ENCODE assay signal across 17 cellular contexts in the genomic region with DNA sequence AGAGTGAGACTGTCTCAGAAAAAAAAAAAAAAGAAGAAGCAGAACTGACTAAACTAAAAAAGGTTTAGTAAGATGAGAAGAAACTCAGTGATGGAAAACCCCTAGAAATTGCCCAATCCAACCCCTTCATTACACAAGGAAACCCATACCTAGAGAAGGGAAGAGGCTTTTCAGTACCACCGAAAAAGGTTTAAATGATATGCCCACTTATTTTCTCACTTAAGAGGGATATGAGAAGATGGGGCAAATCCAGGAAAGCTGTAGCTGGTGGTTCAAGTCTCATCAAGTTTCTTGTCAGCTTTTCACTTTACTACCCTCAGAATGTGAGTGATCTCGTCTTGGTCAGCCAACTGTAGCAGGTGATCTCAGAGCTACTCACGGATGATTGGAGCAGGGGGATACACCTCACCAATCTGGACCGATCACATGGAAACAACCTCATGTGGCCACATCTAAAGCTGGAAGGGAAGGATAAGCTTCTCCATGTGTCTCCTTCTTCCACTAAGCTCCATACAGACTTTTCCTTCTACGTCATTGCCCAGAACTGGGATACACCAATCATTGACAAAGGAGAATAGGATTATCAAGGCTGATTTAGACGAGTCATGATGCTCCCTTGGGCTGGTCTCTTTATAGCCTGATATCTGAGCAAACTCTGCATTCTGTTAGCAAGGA.
DNase-seq lines count a peak whose midpoint lies in the region; ATAC-seq and TF ChIP-seq lines count a peak whose summit lies in the region.
"Had no signal": no experiment of that assay in that cellular context is flagged by ENCODE, and none has a peak within 500 bp of the region (broad histone marks: within the 10 kb centered on the region; RNA-seq: fewer than 3 reads in every experiment).

No MANE protein-coding gene starts in this region.

- H3K27me3 Mint-ChIP-seq in IgD-negative memory B cell (no peaks in the 10 kb centered on the region), glutamatergic neuron (ENCODE audit: unreplicated experiment) (peaks cover 7% of the 10 kb centered on the region)

- H3K9ac ChIP-seq in smooth muscle cell (ENCODE audit: low read depth), result no peak overlapping the region

- H3K4me3 ChIP-seq in smooth muscle cell, result no peak overlapping the region
- H3K4me3 ChIP-seq: testis had no signal

- peak overlapping the region in 2 of 3 donors; percentile 53 to 71 for H3K27ac Mint-ChIP-seq in IgD-negative memory B cell
- no peak overlapping the region for H3K27ac Mint-ChIP-seq in glutamatergic neuron (ENCODE audit: unreplicated experiment)
- H3K27ac Mint-ChIP-seq: activated naive CD8-positive, alpha-beta T cell had no signal

- no peaks in the 10 kb centered on the region for H3K9me3 Mint-ChIP-seq in IgD-negative memory B cell
- H3K9me3 Mint-ChIP-seq in glutamatergic neuron (ENCODE audit: unreplicated experiment), result no peaks in the 10 kb centered on the region

- no peaks in the 10 kb centered on the region for H3K36me3 ChIP-seq in smooth muscle cell (ENCODE audit: low read depth)

- ATAC-seq in GM18502 (IDR thresholded peaks at IDR 0.05; ENCODE audit: poor library complexity, unreplicated experiment), result peak; percentile 69
- ATAC-seq in GM21723 (IDR thresholded peaks at IDR 0.05; ENCODE audit: unreplicated experiment), result peak; percentile 46
- no peak for ATAC-seq in HG03025 (IDR thresholded peaks at IDR 0.05; ENCODE audit: low FRiP score, unreplicated experiment)
- ATAC-seq: left colon had no signal

- H3K36me3 Mint-ChIP-seq in IgD-negative memory B cell (no peaks in the 10 kb centered on the region), glutamatergic neuron (ENCODE audit: unreplicated experiment) (no peaks in the 10 kb centered on the region)
- H3K36me3 Mint-ChIP-seq: activated naive CD8-positive, alpha-beta T cell had no signal

- H3K27me3 ChIP-seq in smooth muscle cell (ENCODE audit: low read depth), result no peaks in the 10 kb centered on the region
- H3K27me3 ChIP-seq: testis had no signal

- TF ChIP-seq CTCF in smooth muscle cell (IDR thresholded peaks at IDR 0.05; ENCODE audit: borderline replicate concordance, insufficient read depth, poor library complexity, severe bottlenecking), result no peak
- no peak for TF ChIP-seq CTCF in glutamatergic neuron (IDR thresholded peaks at IDR 0.05; ENCODE audit: partially characterized antibody, unreplicated experiment)

- DNase-seq in kidney tubule cell (ENCODE audit: low spot score) (peak; percentile 85), NCI-H1092 (lab: John Stamatoyannopoulos, UW) (no peak), smooth muscle cell (lab: John Stamatoyannopoulos, UW; ENCODE audit: unreplicated experiment) (no peak), glutamatergic neuron (no peak)
- DNase-seq: GOT3, IMR-90, left colon, NCI-H146, NCI-H510A treated with DMSO at 0.1 percent for 48 hours, Right ventricle myocardium superior, testis had no signal

- H3K9me3 ChIP-seq in smooth muscle cell (replicated peaks; ENCODE audit: low read depth), result no peaks in the 10 kb centered on the region
- H3K9me3 ChIP-seq: testis had no signal

- H3K4me3 Mint-ChIP-seq in IgD-negative memory B cell (peak overlapping the region in 2 of 4 donors; percentile 31 to 63), glutamatergic neuron (ENCODE audit: unreplicated experiment) (no peak overlapping the region)
- H3K4me3 Mint-ChIP-seq: activated naive CD8-positive, alpha-beta T cell had no signal

- no peak overlapping the region for H2AFZ ChIP-seq in smooth muscle cell (ENCODE audit: low read depth)

- no peaks in the 10 kb centered on the region for H4K20me1 ChIP-seq in smooth muscle cell (ENCODE audit: low read depth)

- H3K4me1 Mint-ChIP-seq in IgD-negative memory B cell (peaks cover 8 to 12% (median 10%) of the 10 kb centered on the region in 3 donors), glutamatergic neuron (ENCODE audit: low read depth, unreplicated experiment) (peaks cover 10% of the 10 kb centered on the region)

- H3F3A ChIP-seq in smooth muscle cell (ENCODE audit: low read depth), result no peaks in the 10 kb centered on the region

- H3K79me2 ChIP-seq in smooth muscle cell (ENCODE audit: low read depth), result no peaks in the 10 kb centered on the region

- H3K27ac ChIP-seq in smooth muscle cell (ENCODE audit: low read depth), result no peak overlapping the region
- H3K27ac ChIP-seq: C4-2B, testis had no signal

- WGBS in smooth muscle cell (ENCODE audit: low lambda C conversion rate), result 88% methylated on average over 6 of the region's 6 CpGs

- no peaks in the 10 kb centered on the region for H3K4me1 ChIP-seq in smooth muscle cell (ENCODE audit: low read depth)
- H3K4me1 ChIP-seq: testis had no signal

- no peak overlapping the region for H3K4me2 ChIP-seq in smooth muscle cell
